8 cellular contexts compared by ENCODE assay signal in genomic region chr14:92794961-92795360, GRCh38. TPM values are rescaled to one million over a fixed set of nuclear protein-coding genes. Genes with fewer than 3 reads are reported as not detected.
DNase-seq lines count a peak whose midpoint lies in the region; ATAC-seq, FAIRE-seq and TF ChIP-seq lines count a peak whose summit lies in the region.

No MANE protein-coding gene starts in this region.

- FAIRE-seq in kidney (lab: Jason Lieb, UNC), result no peak
- FAIRE-seq in frontal cortex (lab: Jason Lieb, UNC), result no peak

- peaks cover 13% of the 10 kb centered on the region for H3K9me3 Mint-ChIP-seq in T-helper 2 cell treated with Interferon-gamma antibody and Interleukin-4, amounts not matched to agents 5 μg/mL and 100 μg/mL, for 36 hours
- H3K9me3 Mint-ChIP-seq in activated naive CD8-positive, alpha-beta T cell treated with anti-CD3 and anti-CD28 coated beads, Interleukin-2, amount 10 ng/mL, durations not matched to agents 7 days and 5 days, result peaks cover 11% of the 10 kb centered on the region

- intact Hi-C loops in kidney (cut with DNase I), result no loop called here

- peaks cover 9 to 24% of the 10 kb centered on the region in 2 donors for H3K4me1 ChIP-seq in kidney (ENCODE audit: control insufficient read depth in 1 of 2, insufficient read depth in 1 of 2, low read depth in 1 of 2, low read length in 2 of 2)
- H3K4me1 ChIP-seq in subcutaneous abdominal adipose tissue (ENCODE audit: control insufficient read depth in 5 of 5, insufficient read depth in 5 of 5, low read length in 5 of 5), result peaks cover 0 to 35% (median 26%) of the 10 kb centered on the region in 5 donors

- H3K27ac Mint-ChIP-seq in T-helper 2 cell treated with Interferon-gamma antibody and Interleukin-4, amounts not matched to agents 5 μg/mL and 100 μg/mL, for 36 hours, result peak overlapping the region; percentile 96
- peak overlapping the region; percentile 97 for H3K27ac Mint-ChIP-seq in activated naive CD8-positive, alpha-beta T cell treated with anti-CD3 and anti-CD28 coated beads, Interleukin-2, amount 10 ng/mL, durations not matched to agents 7 days and 5 days

- no peak for DNase-seq in T-helper 2 cell treated with Interferon-gamma antibody and Interleukin-4, amounts not matched to agents 5 μg/mL and 100 μg/mL, for 36 hours (ENCODE audit: low spot score)
- DNase-seq in T-helper 2 cell, result no peak
- DNase-seq in activated naive CD8-positive, alpha-beta T cell treated with anti-CD3 and anti-CD28 coated beads, Interleukin-2, amount 10 ng/mL, durations not matched to agents 7 days and 5 days, result no peak
- DNase-seq in kidney, result no peak
- DNase-seq in DMS153 treated with DMSO at 0.1 percent for 48 hours (lab: John Stamatoyannopoulos, UW; ENCODE audit: unreplicated experiment), result no peak
- no peak for DNase-seq in frontal cortex (ENCODE audit: low spot score in 2 of 2)
- no peak for DNase-seq in iPS-NIHi7 (ENCODE audit: extremely low spot score)

- H3K27me3 ChIP-seq in subcutaneous abdominal adipose tissue (ENCODE audit: control insufficient read depth in 5 of 5, insufficient read depth in 4 of 5, low read length in 5 of 5), result no peaks in the 10 kb centered on the region

- H3K9me3 ChIP-seq in kidney (ENCODE audit: control insufficient read depth in 1 of 2, low read length in 2 of 2), result peaks cover 0 to 5% of the 10 kb centered on the region in 2 donors
- H3K9me3 ChIP-seq in subcutaneous abdominal adipose tissue (ENCODE audit: control insufficient read depth in 5 of 5, low read length in 5 of 5), result peaks cover 0 to 2% (median 0%) of the 10 kb centered on the region in 5 donors

- H3K27me3 Mint-ChIP-seq in T-helper 2 cell treated with Interferon-gamma antibody and Interleukin-4, amounts not matched to agents 5 μg/mL and 100 μg/mL, for 36 hours (ENCODE audit: low read depth), result peaks cover 3% of the 10 kb centered on the region
- H3K27me3 Mint-ChIP-seq in activated naive CD8-positive, alpha-beta T cell treated with anti-CD3 and anti-CD28 coated beads, Interleukin-2, amount 10 ng/mL, durations not matched to agents 7 days and 5 days, result peaks cover 2% of the 10 kb centered on the region

- peak overlapping the region; percentile 91 to 96 for H3K4me3 ChIP-seq in kidney (ENCODE audit: low read length in 2 of 2)
- H3K4me3 ChIP-seq in subcutaneous abdominal adipose tissue (ENCODE audit: low read depth in 1 of 5, low read length in 5 of 5), result peak overlapping the region; percentile 90 to 99 (median 98)

- peak overlapping the region; percentile 93 to 99 for H3K9ac ChIP-seq in kidney (ENCODE audit: low read length in 2 of 2)
- H3K9ac ChIP-seq in subcutaneous abdominal adipose tissue (ENCODE audit: low read length in 5 of 5), result peak overlapping the region; percentile 94 to 100 (median 98)

- peaks cover 5 to 18% of the 10 kb centered on the region in 2 donors for H3K36me3 ChIP-seq in kidney (ENCODE audit: control insufficient read depth in 1 of 2, insufficient read depth in 2 of 2, low read length in 2 of 2)
- peaks cover 13 to 19% (median 18%) of the 10 kb centered on the region in 5 donors for H3K36me3 ChIP-seq in subcutaneous abdominal adipose tissue (ENCODE audit: control insufficient read depth in 5 of 5, insufficient read depth in 5 of 5, low read length in 5 of 5)

- H3K36me3 Mint-ChIP-seq in T-helper 2 cell treated with Interferon-gamma antibody and Interleukin-4, amounts not matched to agents 5 μg/mL and 100 μg/mL, for 36 hours (ENCODE audit: low read depth), result peaks cover 27% of the 10 kb centered on the region
- peaks cover 11% of the 10 kb centered on the region for H3K36me3 Mint-ChIP-seq in activated naive CD8-positive, alpha-beta T cell treated with anti-CD3 and anti-CD28 coated beads, Interleukin-2, amount 10 ng/mL, durations not matched to agents 7 days and 5 days

- H3K4me3 Mint-ChIP-seq in T-helper 2 cell treated with Interferon-gamma antibody and Interleukin-4, amounts not matched to agents 5 μg/mL and 100 μg/mL, for 36 hours, result peak overlapping the region; percentile 99
- peak overlapping the region; percentile 98 for H3K4me3 Mint-ChIP-seq in activated naive CD8-positive, alpha-beta T cell treated with anti-CD3 and anti-CD28 coated beads, Interleukin-2, amount 10 ng/mL, durations not matched to agents 7 days and 5 days

- H3K4me1 Mint-ChIP-seq in T-helper 2 cell treated with Interferon-gamma antibody and Interleukin-4, amounts not matched to agents 5 μg/mL and 100 μg/mL, for 36 hours (ENCODE audit: low read depth), result peaks cover 22% of the 10 kb centered on the region
- H3K4me1 Mint-ChIP-seq in activated naive CD8-positive, alpha-beta T cell treated with anti-CD3 and anti-CD28 coated beads, Interleukin-2, amount 10 ng/mL, durations not matched to agents 7 days and 5 days, result peaks cover 26% of the 10 kb centered on the region

- no peak for ATAC-seq in activated naive CD8-positive, alpha-beta T cell treated with anti-CD3 and anti-CD28 coated beads, Interleukin-2, amount 10 ng/mL, durations not matched to agents 7 days and 5 days (ENCODE audit: low read depth)

- H3K27ac ChIP-seq in kidney (ENCODE audit: low read depth in 2 of 2, low read length in 2 of 2) (peak overlapping the region in 1 of 2 donors; percentile 79), subcutaneous abdominal adipose tissue (ENCODE audit: low read depth, low read length) (peak overlapping the region; percentile 86)

- POLR2A ChIA-PET in activated naive CD8-positive, alpha-beta T cell treated with anti-CD3 and anti-CD28 coated beads, Interleukin-2, amount 10 ng/mL, durations not matched to agents 7 days and 5 days (lab: Charles Lee), result no interaction called here

- no peak for TF ChIP-seq CTCF in kidney (IDR thresholded peaks at IDR 0.05; ENCODE audit: borderline replicate concordance, extremely low read depth, insufficient read depth)

RNA-seq across cellular contexts. Expression of gene GOLGA5, which starts 0.9 kb away (rescaled TPM):
- total RNA-seq in activated naive CD8-positive, alpha-beta T cell treated with anti-CD3 and anti-CD28 coated beads, Interleukin-2, amount 10 ng/mL, durations not matched to agents 7 days and 5 days, result 10 to 100 TPM; 20.8 to 22.1 TPM
- 33.7 TPM for total RNA-seq in kidney
- 27.7 TPM for polyA plus RNA-seq in kidney (ENCODE audit: insufficient read depth, low read depth, low replicate concordance)
- 40.8 TPM for total RNA-seq in frontal cortex

RNA-seq across cellular contexts. Expression of gene LGMN, which starts 46.5 kb away (rescaled TPM):
- 10 to 100 TPM; 13.4 to 16.7 TPM for total RNA-seq in activated naive CD8-positive, alpha-beta T cell treated with anti-CD3 and anti-CD28 coated beads, Interleukin-2, amount 10 ng/mL, durations not matched to agents 7 days and 5 days
- total RNA-seq in kidney, result 66.3 TPM
- polyA plus RNA-seq in kidney (ENCODE audit: insufficient read depth, low read depth, low replicate concordance), result 200 TPM
- 28.9 TPM for total RNA-seq in frontal cortex
